ENCODE assay signal across 8 cellular contexts in the genomic region with DNA sequence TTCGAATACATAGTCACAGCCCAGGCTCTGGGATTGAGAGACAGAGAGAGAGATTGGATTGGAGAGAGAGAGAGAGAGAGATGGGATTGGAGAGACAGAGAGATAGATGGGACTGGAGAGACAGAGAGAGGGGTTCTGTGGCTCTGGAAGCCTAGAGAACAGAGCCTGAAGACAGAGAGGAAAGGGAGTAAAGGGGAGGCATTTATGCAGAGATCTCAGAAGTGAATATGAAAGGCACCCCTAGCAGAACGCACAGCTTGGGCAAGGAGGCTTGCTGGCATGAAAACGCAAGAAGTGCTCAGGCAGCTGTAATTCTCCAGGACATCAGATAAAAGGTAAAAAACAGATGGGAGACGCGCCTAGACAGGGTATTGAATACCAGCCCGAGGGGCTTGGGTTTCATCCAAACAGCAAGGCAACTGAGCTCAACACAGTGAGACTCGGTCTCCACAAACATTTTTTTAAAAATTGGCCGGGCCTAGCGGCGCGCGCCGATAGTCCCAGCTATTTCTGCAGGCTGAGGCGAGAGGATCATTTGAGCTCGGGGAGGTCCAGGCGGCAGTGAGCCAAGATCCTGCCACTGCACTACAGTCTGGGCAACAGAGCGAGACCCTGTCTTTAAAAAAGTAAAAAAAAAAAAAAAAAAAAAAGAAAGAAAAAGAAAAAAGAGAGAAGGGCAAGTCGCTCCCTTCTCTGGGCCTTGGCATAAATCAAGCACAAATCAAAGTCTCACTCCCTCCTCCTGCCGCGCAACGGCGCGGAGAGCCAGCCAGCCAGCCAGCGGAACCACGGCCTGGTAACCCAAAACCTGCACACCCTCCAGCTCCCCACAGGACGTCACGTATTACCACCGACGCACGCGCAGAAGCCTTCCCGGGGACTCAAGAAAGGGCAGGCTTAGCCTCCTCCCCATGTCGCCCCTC. TPM values are rescaled to one million over a fixed set of nuclear protein-coding genes. Genes with fewer than 3 reads are reported as not detected.
A peak's percentile ranks its signal among the peaks of the same experiment; 100 is the strongest.
DNase-seq lines count a peak whose midpoint lies in the region; ATAC-seq, FAIRE-seq and TF ChIP-seq lines count a peak whose summit lies in the region.

No MANE protein-coding gene starts in this region.

- no peak for FAIRE-seq in RCC 7860 (lab: Jason Lieb, UNC)

- TF ChIP-seq EP300 in upper lobe of left lung (IDR thresholded peaks at IDR 0.05): no peak

- H3K27me3 ChIP-seq in colonic mucosa (no peaks in the 10 kb centered on the region), upper lobe of left lung (no peaks in the 10 kb centered on the region)

- H3K36me3 ChIP-seq in colonic mucosa: no peaks in the 10 kb centered on the region
- H3K36me3 ChIP-seq in mesodermal cell (ENCODE audit: control insufficient read depth, insufficient read depth, low read length): peaks cover 28% of the 10 kb centered on the region
- H3K36me3 ChIP-seq in upper lobe of left lung: peaks cover 0 to 9% (median 0%) of the 10 kb centered on the region in 4 donors

- TF ChIP-seq CTCF in colonic mucosa (IDR thresholded peaks at IDR 0.05): no peak
- peak in 5 of 6 experiments; percentile 11 to 39 (median 23) for TF ChIP-seq CTCF in upper lobe of left lung (IDR thresholded peaks at IDR 0.05)
- TF ChIP-seq CTCF in GM10248 (IDR thresholded peaks at IDR 0.05; ENCODE audit: control extremely low read depth, extremely low read depth, low read depth, missing control alignments): no peak

- H3K4me1 ChIP-seq in colonic mucosa (peaks cover 11% of the 10 kb centered on the region), mesodermal cell (ENCODE audit: control insufficient read depth, insufficient read depth, low read length, poor library complexity, severe bottlenecking) (peaks cover 4% of the 10 kb centered on the region), upper lobe of left lung (peaks cover 28 to 39% (median 33%) of the 10 kb centered on the region in 4 donors)

- peak overlapping the region; percentile 67 to 74 for H3K9ac ChIP-seq in colonic mucosa (ENCODE audit: low read depth in 2 of 2, low read length in 2 of 2)

- peak; percentile 75 for DNase-seq in DMS53 (lab: John Stamatoyannopoulos, UW)
- no peak for DNase-seq in DMS53 treated with DMSO at 0.1 percent for 48 hours (lab: John Stamatoyannopoulos, UW; ENCODE audit: unreplicated experiment)
- DNase-seq in RCC 7860 (ENCODE audit: low spot score): peak; percentile 99
- peak; percentile 59 for DNase-seq in colonic mucosa
- DNase-seq in upper lobe of left lung: peak in 1 of 2 donors; percentile 95
- DNase-seq in GM10248 (ENCODE audit: extremely low spot score): no peak

- CTCF ChIA-PET in GM10248 (lab: Yijun Ruan, JAX): interaction anchor here (0.7 to 2.8 kb wide), 5 partner anchors 14 to 51 kb away, joined by 3 to 11 read pairs (median 3); no protein-coding TSS in a partner anchor

- peak overlapping the region; percentile 71 for H3K27ac ChIP-seq in colonic mucosa
- H3K27ac ChIP-seq in mesodermal cell (ENCODE audit: low read depth, low read length, severe bottlenecking): peak overlapping the region; percentile 71
- H3K27ac ChIP-seq in upper lobe of left lung: peak overlapping the region; percentile 73 to 100 (median 94)

- POLR2A ChIA-PET in GM10248 (lab: Yijun Ruan, JAX): interaction anchor here (0.5 to 1.3 kb wide), 7 partner anchors 9 to 982 kb away, joined by 3 to 11 read pairs (median 3); no protein-coding TSS in a partner anchor

- peak overlapping the region; percentile 33 for H3K4me3 ChIP-seq in colonic mucosa
- peak overlapping the region; percentile 41 for H3K4me3 ChIP-seq in mesodermal cell (ENCODE audit: extremely low read depth, insufficient read depth, low read length, poor library complexity, severe bottlenecking)
- H3K4me3 ChIP-seq in upper lobe of left lung: peak overlapping the region; percentile 5 to 86 (median 72)

- TF ChIP-seq POLR2A in upper lobe of left lung (IDR thresholded peaks at IDR 0.05): peak in 2 of 4 donors; percentile 68 to 69

- no peaks in the 10 kb centered on the region for H3K9me3 ChIP-seq in colonic mucosa
- H3K9me3 ChIP-seq in mesodermal cell (ENCODE audit: control insufficient read depth, low read length): no peaks in the 10 kb centered on the region
- no peaks in the 10 kb centered on the region for H3K9me3 ChIP-seq in upper lobe of left lung

- intact Hi-C loops in colonic mucosa (cut with DNase I): loop anchor here (5.0 kb wide), 1 partner anchor 47 kb away; no protein-coding TSS in a partner anchor

- WGBS in mesodermal cell (ENCODE audit: insufficient coverage in 2 of 2), 2 experiments: 13 to 17% methylated on average over 17 to 19 of the region's 33 CpGs
- 5 to 9% methylated on average over 31 to 33 of the region's 33 CpGs for WGBS in upper lobe of left lung, 2 donors

- ATAC-seq in HG02610 (IDR thresholded peaks at IDR 0.05; ENCODE audit: unreplicated experiment) (peak; percentile 1), upper lobe of left lung (ENCODE audit: low FRiP score in 2 of 2) (peak in 1 of 2 donors; percentile 25)

RNA-seq across cellular contexts. Expression of gene PPP2R1A, which starts 0.8 kb away (rescaled TPM):
- total RNA-seq in colonic mucosa: 100 to 1,000 TPM; 273 to 378 TPM
- polyA plus RNA-seq in mesodermal cell (2013, experiment 1 of 2): 229 TPM
- polyA plus RNA-seq in mesodermal cell (2013, experiment 2 of 2): 195 TPM
- 100 to 1,000 TPM in 5 of 6 donors, 10 to 100 TPM in 1; 90.1 to 214 (median 177) TPM for total RNA-seq in upper lobe of left lung

RNA-seq across cellular contexts. Expression of gene ZNF836, which starts 17.7 kb away (rescaled TPM):
- total RNA-seq in colonic mucosa (10 to 100 TPM; 10.2 to 10.6 TPM), upper lobe of left lung (10 to 100 TPM in 5 of 6 donors, 1 to 10 TPM in 1; 8.4 to 24.3 (median 14.7) TPM)
- polyA plus RNA-seq in mesodermal cell (2013, experiment 1 of 2): 7.3 TPM
- polyA plus RNA-seq in mesodermal cell (2013, experiment 2 of 2): 5.4 TPM

RNA-seq across cellular contexts. Expression of gene ZNF616, which starts 49.3 kb away (rescaled TPM):
- total RNA-seq in colonic mucosa: 1 to 10 TPM; 6.8 to 8.5 TPM
- 9.0 TPM for polyA plus RNA-seq in mesodermal cell (2013, experiment 1 of 2)
- 9.6 TPM for polyA plus RNA-seq in mesodermal cell (2013, experiment 2 of 2)
- total RNA-seq in upper lobe of left lung: 10 to 100 TPM in 3 of 6 donors, 1 to 10 TPM in 3; 2.2 to 19.9 (median 10.2) TPM

Comparison
In these comparisons a context has a peak if more than half of its experiments do, and no peak if none do; other contexts are left out.
1. DNase-seq: peak in DMS53 (single experiment), RCC 7860 (single experiment) and colonic mucosa (single experiment); none in DMS53 treated with DMSO at 0.1 percent for 48 hours (single experiment) and GM10248 (single experiment).
2. CTCF ChIP-seq: peak in upper lobe of left lung (5 of 6); none in colonic mucosa (single experiment) and GM10248 (single experiment).
3. Peak in every context shown above with its lines, with median percentiles within 50 percentile points of each other: H3K27ac ChIP-seq and H3K4me3 ChIP-seq.